ENCODE assay signal across 23 cellular contexts in genomic region chr1:5828322-5828935, GRCh38.
"Had no signal": no experiment of that assay in that cellular context is flagged by ENCODE, and none has a peak within 500 bp of the region (broad histone marks: within the 10 kb centered on the region; RNA-seq: fewer than 3 reads in every experiment).

No MANE protein-coding gene starts in this region.

- H3K36me3 ChIP-seq: left ventricle myocardium inferior, neutrophil, upper lobe of right lung had no signal

- H3K4me1 ChIP-seq: left ventricle myocardium inferior, parathyroid adenoma, upper lobe of right lung had no signal

- H3K27me3 ChIP-seq: hepatocyte, neutrophil had no signal

- H3K4me3 Mint-ChIP-seq: activated B cell treated with CpG ODN at 0.5 μM for 24 hours; activated CD4-positive, alpha-beta T cell treated with anti-CD3 and anti-CD28 coated beads for 36 hours; activated naive CD8-positive, alpha-beta T cell treated with anti-CD3 and anti-CD28 coated beads for 36 hours; activated T-cell treated with anti-CD3 and anti-CD28 coated beads, Interleukin-2, amount 50 U/mL, for 24 hours; activated T-helper 17 cell treated with anti-CD3 and anti-CD28 coated beads, Interleukin-2, amount 50 U/mL, for 72 hours; natural killer cell had no signal

- H3K27ac Mint-ChIP-seq: activated B cell treated with CpG ODN at 0.5 μM for 24 hours; activated CD4-positive, alpha-beta T cell treated with anti-CD3 and anti-CD28 coated beads for 36 hours; activated naive CD8-positive, alpha-beta T cell treated with anti-CD3 and anti-CD28 coated beads for 36 hours; activated T-cell treated with anti-CD3 and anti-CD28 coated beads, Interleukin-2, amount 50 U/mL, for 24 hours; activated T-helper 17 cell treated with anti-CD3 and anti-CD28 coated beads, Interleukin-2, amount 50 U/mL, for 72 hours; natural killer cell had no signal

- H3K27me3 Mint-ChIP-seq: activated B cell treated with CpG ODN at 0.5 μM for 24 hours; activated naive CD8-positive, alpha-beta T cell treated with anti-CD3 and anti-CD28 coated beads for 36 hours had no signal

- H3K27ac ChIP-seq: hepatocyte, left ventricle myocardium inferior, neutrophil, parathyroid adenoma, upper lobe of right lung had no signal

- DNase-seq: activated B cell treated with CpG ODN at 0.5 μM for 24 hours; activated CD4-positive, alpha-beta T cell treated with anti-CD3 and anti-CD28 coated beads for 36 hours; activated CD4-positive, alpha-beta T cell treated with anti-CD3 and anti-CD28 coated beads, Interleukin-2, amount 50 U/mL, for 4 hours; activated CD8-positive, alpha-beta memory T cell treated with anti-CD3 and anti-CD28 coated beads for 24 hours; activated CD8-positive, alpha-beta memory T cell treated with anti-CD3 and anti-CD28 coated beads, Interleukin-2, amount 50 U/mL, for 4 hours; activated naive CD8-positive, alpha-beta T cell treated with anti-CD3 and anti-CD28 coated beads for 36 hours; activated T-cell treated with anti-CD3 and anti-CD28 coated beads, Interleukin-2, amount 50 U/mL, for 24 hours; central memory CD4-positive, alpha-beta T cell; effector memory CD4-positive, alpha-beta T cell; foreskin melanocyte; left ventricle myocardium inferior; natural killer cell; stimulated activated CD4-positive, alpha-beta T cell treated with anti-CD3 and anti-CD28 coated beads, Interleukin-2, amount 100 ng/mL, for 48 hours; stimulated activated naive CD4-positive, alpha-beta T cell treated with Interleukin-2 at 50 U/mL for 16 hours; T-helper 9 cell had no signal

- ATAC-seq: activated CD4-positive, alpha-beta T cell treated with anti-CD3 and anti-CD28 coated beads for 36 hours; activated T-helper 17 cell treated with anti-CD3 and anti-CD28 coated beads, Interleukin-2, amount 50 U/mL, for 72 hours; esophagus mucosa; natural killer cell; sciatic nerve; upper lobe of right lung had no signal

- H3K4me1 Mint-ChIP-seq: activated B cell treated with CpG ODN at 0.5 μM for 24 hours; activated CD4-positive, alpha-beta T cell treated with anti-CD3 and anti-CD28 coated beads for 36 hours; activated naive CD8-positive, alpha-beta T cell treated with anti-CD3 and anti-CD28 coated beads for 36 hours; natural killer cell had no signal

- H3K9ac ChIP-seq: parathyroid adenoma had no signal

- H3K4me3 ChIP-seq: hepatocyte, left ventricle myocardium inferior, smooth muscle cell, upper lobe of right lung had no signal

- H3K9me3 ChIP-seq: neutrophil, upper lobe of right lung had no signal

- H3K36me3 Mint-ChIP-seq: activated naive CD8-positive, alpha-beta T cell treated with anti-CD3 and anti-CD28 coated beads for 36 hours; natural killer cell had no signal
